In genomic region chr5:134370871-134371833, GRCh38 we compare ENCODE assay signal across 8 cellular contexts.
A peak's percentile ranks its signal among the peaks of the same experiment; 100 is the strongest.
DNase-seq lines count a peak whose midpoint lies in the region; ATAC-seq and FAIRE-seq lines count a peak whose summit lies in the region.

Gene UBE2B (plus strand): TSS chr5:134371569. CDS start chr5:134371596, 27 bp downstream.

- H3K27me3 Mint-ChIP-seq in effector memory CD8-positive, alpha-beta T cell: no peaks in the 10 kb centered on the region

- no peaks in the 10 kb centered on the region for H3K9me3 Mint-ChIP-seq in effector memory CD8-positive, alpha-beta T cell

- ATAC-seq in GM21367 (IDR thresholded peaks at IDR 0.05; ENCODE audit: unreplicated experiment): peak; percentile 58
- ATAC-seq in effector memory CD8-positive, alpha-beta T cell (replicated peaks): peak; percentile 75

- H3K4me3 Mint-ChIP-seq in effector memory CD8-positive, alpha-beta T cell: peak within 1 kb of the TSS; percentile 98

- peaks cover 37 to 44% of the 10 kb centered on the region in 2 donors for H3K4me1 Mint-ChIP-seq in effector memory CD8-positive, alpha-beta T cell (ENCODE audit: low read depth in 2 of 2)

- peaks cover 58% of the 10 kb centered on the region for H3K36me3 Mint-ChIP-seq in effector memory CD8-positive, alpha-beta T cell (ENCODE audit: insufficient read depth)

- DNase-seq in COLO829 (ENCODE audit: low spot score) (peak; percentile 90), HTR-8/SVneo (ENCODE audit: insufficient read length, low spot score) (peak; percentile 95), NOMO-1 treated with dmso at 0.1 percent for 144 hours (lab: John Stamatoyannopoulos, UW; ENCODE audit: unreplicated experiment) (peak; percentile 99), medulla oblongata (ENCODE audit: extremely low spot score) (peak; percentile 100)
- DNase-seq in activated CD8-positive, alpha-beta memory T cell treated with anti-CD3 and anti-CD28 coated beads for 48 hours (ENCODE audit: low read depth in 2 of 3, low spot score in 2 of 3): peak; percentile 81 to 96 (median 94)
- peak; percentile 96 to 98 (median 97) for DNase-seq in effector memory CD8-positive, alpha-beta T cell
- DNase-seq in stimulated activated CD8-positive, alpha-beta memory T cell treated with anti-CD3 and anti-CD28 coated beads, Interleukin-12 subunit alpha, Interleukin-12 subunit beta, amount 100 ng/mL, for 1 hour (ENCODE audit: low read depth): peak; percentile 97

- peak; percentile 97 for FAIRE-seq in HTR-8/SVneo (lab: Jason Lieb, UNC)

- H3K27ac Mint-ChIP-seq in effector memory CD8-positive, alpha-beta T cell: peak within 1 kb of the TSS; percentile 97 to 99

Comparison
In these comparisons a context has a peak if more than half of its experiments do, and no peak if none do; other contexts are left out.
1. Peak in every context shown above with its lines: DNase-seq and ATAC-seq.